ENCODE assay signal across 11 cellular contexts in the genomic region with DNA sequence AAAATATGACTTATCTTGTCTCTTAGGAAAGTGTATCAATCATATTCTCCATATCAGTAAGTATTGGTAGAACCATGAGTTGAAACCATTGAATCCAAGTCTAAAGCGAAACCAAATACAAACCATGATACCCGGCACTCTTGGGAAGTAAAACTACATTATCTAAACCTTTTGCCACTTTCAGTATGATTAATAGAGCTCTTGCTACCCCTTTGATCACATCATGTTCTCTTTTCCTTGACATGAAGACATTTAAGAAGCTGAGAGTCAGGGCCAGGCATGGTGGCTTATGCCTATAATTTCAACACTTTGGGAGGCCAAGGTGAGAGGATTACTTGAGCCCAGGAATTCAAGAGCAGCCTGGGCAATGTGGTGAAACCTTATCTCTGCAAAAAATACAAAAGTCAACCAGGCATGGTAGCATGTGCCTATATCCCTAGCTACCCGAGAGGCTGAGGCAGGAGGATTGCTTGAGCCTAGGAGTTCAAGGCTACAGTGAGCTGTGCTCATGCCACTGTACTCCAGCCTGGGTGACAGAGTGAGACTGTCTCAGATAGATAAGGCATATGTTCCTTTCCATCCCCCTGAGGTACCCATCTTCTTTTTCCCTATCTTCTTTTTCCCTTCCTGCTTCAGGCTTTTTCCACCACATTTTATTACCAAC. TPM values are rescaled to one million over a fixed set of nuclear protein-coding genes. Genes with fewer than 3 reads are reported as not detected.
DNase-seq lines count a peak whose midpoint lies in the region; ATAC-seq and TF ChIP-seq lines count a peak whose summit lies in the region.
"Had no signal": no experiment of that assay in that cellular context is flagged by ENCODE, and none has a peak within 500 bp of the region (broad histone marks: within the 10 kb centered on the region; RNA-seq: fewer than 3 reads in every experiment).

No MANE protein-coding gene starts in this region.

- intact Hi-C loops in gastrocnemius medialis (cut with DNase I; ENCODE audit: low total_unique reads): no loop called here

- H3K4ac ChIP-seq in mesenchymal stem cell (ENCODE audit: low read depth in 1 of 2, low read length in 2 of 2): no peak overlapping the region

- H3K27me3 Mint-ChIP-seq in naive thymus-derived CD8-positive, alpha-beta T cell: no peaks in the 10 kb centered on the region
- no peaks in the 10 kb centered on the region for H3K27me3 Mint-ChIP-seq in progenitor cell of endocrine pancreas

- no peak overlapping the region for H4K91ac ChIP-seq in mesenchymal stem cell (ENCODE audit: low read length)

- peaks cover 0 to under 1% of the 10 kb centered on the region in 2 donors for H3K36me3 ChIP-seq in gastrocnemius medialis
- H3K36me3 ChIP-seq in mesenchymal stem cell (ENCODE audit: control insufficient read depth in 1 of 2, insufficient read depth in 2 of 2, low read depth in 1 of 2, low read length in 2 of 2): peaks cover 3 to 4% of the 10 kb centered on the region in 2 experiments
- H3K36me3 ChIP-seq: prostate gland had no signal

- H3K4me3 Mint-ChIP-seq in naive thymus-derived CD8-positive, alpha-beta T cell: no peak overlapping the region
- no peak overlapping the region for H3K4me3 Mint-ChIP-seq in progenitor cell of endocrine pancreas (ENCODE audit: low read depth)

- no peak overlapping the region for H2BK5ac ChIP-seq in mesenchymal stem cell (ENCODE audit: low read depth, low read length, poor library complexity, severe bottlenecking)

- no peaks in the 10 kb centered on the region for H3K27me3 ChIP-seq in gastrocnemius medialis
- H3K27me3 ChIP-seq in mesenchymal stem cell (ENCODE audit: control insufficient read depth in 1 of 2, insufficient read depth in 1 of 2, low read length in 2 of 2): no peaks in the 10 kb centered on the region

- H2BK12ac ChIP-seq in mesenchymal stem cell (ENCODE audit: low read length in 2 of 2): no peak overlapping the region

- H3K27ac Mint-ChIP-seq in activated naive CD4-positive, alpha-beta T cell treated with anti-CD3 and anti-CD28 coated beads, Interleukin-2, amount 50 U/mL, for 72 hours: peak overlapping the region in 1 of 2 donors; percentile 86
- no peak overlapping the region for H3K27ac Mint-ChIP-seq in naive thymus-derived CD8-positive, alpha-beta T cell
- H3K27ac Mint-ChIP-seq in progenitor cell of endocrine pancreas: no peak overlapping the region

- H3K9me3 Mint-ChIP-seq in activated naive CD4-positive, alpha-beta T cell treated with anti-CD3 and anti-CD28 coated beads, Interleukin-2, amount 50 U/mL, for 72 hours: no peaks in the 10 kb centered on the region
- peaks cover 0 to under 1% (median 0%) of the 10 kb centered on the region in 9 donors for H3K9me3 Mint-ChIP-seq in naive thymus-derived CD8-positive, alpha-beta T cell
- no peaks in the 10 kb centered on the region for H3K9me3 Mint-ChIP-seq in progenitor cell of endocrine pancreas (ENCODE audit: low read depth)

- peaks cover 14 to 26% of the 10 kb centered on the region in 2 donors for H3K36me3 Mint-ChIP-seq in activated naive CD4-positive, alpha-beta T cell treated with anti-CD3 and anti-CD28 coated beads, Interleukin-2, amount 50 U/mL, for 72 hours
- H3K36me3 Mint-ChIP-seq in naive thymus-derived CD8-positive, alpha-beta T cell: peaks cover 13 to 83% (median 53%) of the 10 kb centered on the region in 3 donors
- peaks cover 3% of the 10 kb centered on the region for H3K36me3 Mint-ChIP-seq in progenitor cell of endocrine pancreas (ENCODE audit: insufficient read depth)

- TF ChIP-seq POLR2A in gastrocnemius medialis (IDR thresholded peaks at IDR 0.05): no peak

- H3K4me1 Mint-ChIP-seq in naive thymus-derived CD8-positive, alpha-beta T cell: peaks cover 0 to 6% (median 3%) of the 10 kb centered on the region in 4 donors
- peaks cover 5% of the 10 kb centered on the region for H3K4me1 Mint-ChIP-seq in progenitor cell of endocrine pancreas (ENCODE audit: low read depth)

- H2BK15ac ChIP-seq in mesenchymal stem cell (ENCODE audit: low read depth, poor library complexity, severe bottlenecking): no peak overlapping the region

- no peak overlapping the region for H3K14ac ChIP-seq in mesenchymal stem cell (ENCODE audit: low read length in 2 of 2)

- ATAC-seq in GM18511 (IDR thresholded peaks at IDR 0.05; ENCODE audit: unreplicated experiment) (peak; percentile 90), GM19468 (IDR thresholded peaks at IDR 0.05; ENCODE audit: extremely low read depth, unreplicated experiment) (peak; percentile 56), HG03159 (IDR thresholded peaks at IDR 0.05; ENCODE audit: unreplicated experiment) (peak; percentile 76), gastrocnemius medialis (no peak)
- peak; percentile 96 to 97 for ATAC-seq in activated naive CD4-positive, alpha-beta T cell treated with anti-CD3 and anti-CD28 coated beads, Interleukin-2, amount 50 U/mL, for 72 hours
- no peak for ATAC-seq in naive thymus-derived CD8-positive, alpha-beta T cell

- H3K9ac ChIP-seq in mesenchymal stem cell (ENCODE audit: low read length): no peak overlapping the region

- H3K23ac ChIP-seq in mesenchymal stem cell (ENCODE audit: low read length in 2 of 2): no peak overlapping the region

- H3K4me3 ChIP-seq in gastrocnemius medialis: no peak overlapping the region
- H3K4me3 ChIP-seq in mesenchymal stem cell (ENCODE audit: insufficient read depth in 1 of 2, low read depth in 1 of 2, low read length in 2 of 2): no peak overlapping the region
- H3K4me3 ChIP-seq: prostate gland had no signal

- DNase-seq in activated naive CD4-positive, alpha-beta T cell treated with anti-CD3 and anti-CD28 coated beads, Interleukin-2, amount 50 U/mL, for 72 hours (ENCODE audit: low spot score in 2 of 2): peak in 1 of 2 donors; percentile 27
- DNase-seq in gastrocnemius medialis: no peak
- no peak for DNase-seq in naive thymus-derived CD8-positive, alpha-beta T cell
- no peak for DNase-seq in progenitor cell of endocrine pancreas (ENCODE audit: low spot score, unreplicated experiment)
- DNase-seq in mesenchymal stem cell: no peak
- DNase-seq: NCI-H69 had no signal

- 98% methylated on average over 3 of the region's 3 CpGs for WGBS in mesenchymal stem cell

- H3K79me1 ChIP-seq in mesenchymal stem cell (replicated peaks; ENCODE audit: low read length, poor library complexity, severe bottlenecking): no peaks in the 10 kb centered on the region

- POLR2A ChIA-PET in naive thymus-derived CD8-positive, alpha-beta T cell (lab: Charles Lee): no interaction called here

- in situ Hi-C loops in gastrocnemius medialis (cut with MboI; ENCODE audit: low sequenced_read_pairs in 4 of 4): no loop called here

- no peak overlapping the region for H2BK120ac ChIP-seq in mesenchymal stem cell (ENCODE audit: low read depth, low read length)

- no peak overlapping the region for H2AFZ ChIP-seq in mesenchymal stem cell (ENCODE audit: low read depth, low read length)

- TF ChIP-seq CTCF in gastrocnemius medialis (IDR thresholded peaks at IDR 0.05 in 4 of 5, conservative IDR thresholded peaks at IDR 0.05 in 1 of 5) (no peak), progenitor cell of endocrine pancreas (IDR thresholded peaks at IDR 0.05; ENCODE audit: unreplicated experiment) (no peak)

- H2AK5ac ChIP-seq in mesenchymal stem cell (ENCODE audit: low read length, severe bottlenecking): no peak overlapping the region

- no peak overlapping the region for H3K27ac ChIP-seq in gastrocnemius medialis
- H3K27ac ChIP-seq in mesenchymal stem cell (ENCODE audit: low read length, poor library complexity, severe bottlenecking): no peak overlapping the region
- H3K27ac ChIP-seq: prostate gland, VCaP had no signal

- no peaks in the 10 kb centered on the region for H3K9me3 ChIP-seq in gastrocnemius medialis
- H3K9me3 ChIP-seq in mesenchymal stem cell (ENCODE audit: control insufficient read depth, low read length): no peaks in the 10 kb centered on the region
- H3K9me3 ChIP-seq: prostate gland had no signal

- no peak overlapping the region for H3K18ac ChIP-seq in mesenchymal stem cell (ENCODE audit: low read depth in 1 of 2, low read length in 2 of 2)

- no peak overlapping the region for H3K4me2 ChIP-seq in mesenchymal stem cell (ENCODE audit: low read length, poor library complexity, severe bottlenecking)

- no peak overlapping the region for H4K8ac ChIP-seq in mesenchymal stem cell (ENCODE audit: low read length)

- H3K4me1 ChIP-seq in gastrocnemius medialis (no peaks in the 10 kb centered on the region), mesenchymal stem cell (ENCODE audit: control insufficient read depth, insufficient read depth, low read depth, low read length) (no peaks in the 10 kb centered on the region)
- H3K4me1 ChIP-seq: prostate gland had no signal

RNA-seq across cellular contexts. Expression of gene CEP135, which starts 45.4 kb away (rescaled TPM):
- total RNA-seq in activated naive CD4-positive, alpha-beta T cell treated with anti-CD3 and anti-CD28 coated beads, Interleukin-2, amount 50 U/mL, for 72 hours: 10 to 100 TPM; 15.9 to 17.3 TPM
- total RNA-seq in gastrocnemius medialis (1 to 10 TPM in 2 of 4 donors, under 1 TPM in 2; 0.71 to 1.3 (median 1.1) TPM), progenitor cell of endocrine pancreas (14.5 and 15.5 TPM in 2 replicates)
- total RNA-seq in naive thymus-derived CD8-positive, alpha-beta T cell: 10 to 100 TPM; 25.9 to 31.5 TPM
- 10 to 100 TPM in 1 of 3 donors, 1 to 10 TPM in 2; 7.9 to 13.8 (median 8.3) TPM for polyA plus RNA-seq in naive thymus-derived CD8-positive, alpha-beta T cell
- 4.5 TPM for polyA plus RNA-seq in mesenchymal stem cell (2013, experiment 1 of 2)
- 4.3 TPM for polyA plus RNA-seq in mesenchymal stem cell (2013, experiment 2 of 2)

Comparison
In these comparisons a context has a peak if more than half of its experiments do, and no peak if none do; other contexts are left out.
1. ATAC-seq: peak in GM18511 (single experiment), GM19468 (single experiment), HG03159 (single experiment) and activated naive CD4-positive, alpha-beta T cell treated with anti-CD3 and anti-CD28 coated beads, Interleukin-2, amount 50 U/mL, for 72 hours (2 of 2); none in gastrocnemius medialis (0 of 2) and naive thymus-derived CD8-positive, alpha-beta T cell (0 of 2).